ENCODE assay signal across 6 cellular contexts in genomic region chr6:44606976-44607375, GRCh38.
"Had no signal": no experiment of that assay in that cellular context is flagged by ENCODE, and none has a peak within 500 bp of the region (broad histone marks: within the 10 kb centered on the region; RNA-seq: fewer than 3 reads in every experiment).

No MANE protein-coding gene starts in this region.

- H3K4me3 Mint-ChIP-seq: HFFc6, IgD-negative memory B cell had no signal

- H3K36me3 Mint-ChIP-seq: IgD-negative memory B cell had no signal

- ATAC-seq: HCT116, HepG2 had no signal

- H3K9me3 Mint-ChIP-seq: HFFc6, IgD-negative memory B cell had no signal

- DNase-seq: GOT3, H7, HFFc6 had no signal

- H3K27ac Mint-ChIP-seq: HFFc6, IgD-negative memory B cell had no signal

- H3K4me1 Mint-ChIP-seq: IgD-negative memory B cell had no signal
